In genomic region chr22:19892925-19893324, GRCh38 we compare ENCODE assay signal across 12 cellular contexts. TPM values are rescaled to one million over a fixed set of nuclear protein-coding genes. Genes with fewer than 3 reads are reported as not detected.
DNase-seq lines count a peak whose midpoint lies in the region; ATAC-seq, FAIRE-seq and TF ChIP-seq lines count a peak whose summit lies in the region.
"Had no signal": no experiment of that assay in that cellular context is flagged by ENCODE, and none has a peak within 500 bp of the region (broad histone marks: within the 10 kb centered on the region; RNA-seq: fewer than 3 reads in every experiment).

No MANE protein-coding gene starts in this region.

- H3K9me2 ChIP-seq in GM23338 (ENCODE audit: insufficient read depth), result no peaks in the 10 kb centered on the region

- H3K27me3 ChIP-seq in GM23338 (ENCODE audit: insufficient read depth), result no peaks in the 10 kb centered on the region
- no peaks in the 10 kb centered on the region for H3K27me3 ChIP-seq in SJCRH30
- no peaks in the 10 kb centered on the region for H3K27me3 ChIP-seq in endothelial cell of umbilical vein (ENCODE audit: control insufficient read depth in 2 of 2, insufficient read depth in 2 of 2, low read length in 2 of 2)
- H3K27me3 ChIP-seq in skeletal muscle satellite cell (ENCODE audit: control insufficient read depth, insufficient read depth, low read length), result no peaks in the 10 kb centered on the region
- no peaks in the 10 kb centered on the region for H3K27me3 ChIP-seq in left lung
- H3K27me3 ChIP-seq: MG63, right atrium auricular region, suprapubic skin had no signal

- H3K27ac Mint-ChIP-seq in GM23338, result peak overlapping the region; percentile 40; the same call in 1 of the 2 replicates

- no peak overlapping the region for H3K4me3 Mint-ChIP-seq in GM23338

- intact Hi-C loops in endothelial cell of umbilical vein (cut with micrococcal nuclease) (loop anchor here (1.0 kb wide), 1 partner anchor 50 kb away; no protein-coding TSS in a partner anchor), left lung (cut with DNase I) (no loop called here)

- H3K9me3 ChIP-seq in SJCRH30 (replicated peaks), result no peaks in the 10 kb centered on the region
- H3K9me3 ChIP-seq in endothelial cell of umbilical vein (replicated peaks; ENCODE audit: control insufficient read depth, insufficient read depth, low read length), result no peaks in the 10 kb centered on the region
- no peaks in the 10 kb centered on the region for H3K9me3 ChIP-seq in skeletal muscle satellite cell (replicated peaks; ENCODE audit: low read length)
- H3K9me3 ChIP-seq in left lung, result no peaks in the 10 kb centered on the region
- H3K9me3 ChIP-seq: MG63, right atrium auricular region, suprapubic skin had no signal

- H3F3A ChIP-seq in GM23338 (replicated peaks; ENCODE audit: low read depth), result peaks cover 13% of the 10 kb centered on the region; the same call in 1 of the 2 replicates

- DNase-seq in GM23338 (ENCODE audit: low spot score) (no peak), SJCRH30 (no peak), endothelial cell of umbilical vein (ENCODE audit: low read depth, low spot score) (no peak), left lung (no peak), OCI-M1 (lab: John Stamatoyannopoulos, UW) (no peak)
- DNase-seq: hippocampal formation, MG63, NCI-H345 had no signal

- H3K36me3 Mint-ChIP-seq in GM23338 (ENCODE audit: low read depth), result no peaks in the 10 kb centered on the region

- H3K9ac ChIP-seq in endothelial cell of umbilical vein (replicated peaks; ENCODE audit: extremely low read depth, insufficient read depth, low read length), result peak overlapping the region; percentile 50
- peak overlapping the region; percentile 23 for H3K9ac ChIP-seq in skeletal muscle satellite cell (ENCODE audit: low read depth, low read length)

- H3K9me1 ChIP-seq in endothelial cell of umbilical vein (replicated peaks; ENCODE audit: control insufficient read depth, extremely low read depth, insufficient read depth, low read length), result no peaks in the 10 kb centered on the region

- H3K4me1 ChIP-seq in GM23338 (ENCODE audit: insufficient read depth) (peaks cover 20% of the 10 kb centered on the region), SJCRH30 (peaks cover 34% of the 10 kb centered on the region), endothelial cell of umbilical vein (ENCODE audit: control insufficient read depth, extremely low read depth, insufficient read depth, low read length) (peaks cover 56% of the 10 kb centered on the region), skeletal muscle satellite cell (ENCODE audit: control insufficient read depth, insufficient read depth, low read length) (peaks cover 40% of the 10 kb centered on the region), left lung (peaks cover 0 to 20% of the 10 kb centered on the region in 2 donors)

- H3K27me3 Mint-ChIP-seq in GM23338 (ENCODE audit: insufficient read depth, low read depth, poor library complexity), result peaks cover 16% of the 10 kb centered on the region

- H3K4me2 ChIP-seq in GM23338 (no peak overlapping the region), endothelial cell of umbilical vein (ENCODE audit: insufficient read depth, low read length) (no peak overlapping the region), skeletal muscle satellite cell (ENCODE audit: low read length) (peak overlapping the region; percentile 32)

- no peaks in the 10 kb centered on the region for H3K79me2 ChIP-seq in GM23338 (replicated peaks; ENCODE audit: insufficient read depth)
- H3K79me2 ChIP-seq in endothelial cell of umbilical vein (ENCODE audit: control insufficient read depth, insufficient read depth, low read length), result peaks cover 2% of the 10 kb centered on the region

- peaks cover 31% of the 10 kb centered on the region for H3K4me1 Mint-ChIP-seq in GM23338

- TF ChIP-seq CTCF in GM23338 (conservative IDR thresholded peaks at IDR 0.05; ENCODE audit: low read depth in 2 of 2) (no peak), endothelial cell of umbilical vein (IDR thresholded peaks at IDR 0.05; ENCODE audit: extremely low read depth in 1 of 2, insufficient read depth in 1 of 2, low read depth in 1 of 2, low read length in 2 of 2) (no peak), left lung (IDR thresholded peaks at IDR 0.05) (no peak)

- CTCF ChIA-PET in endothelial cell of umbilical vein (lab: Charles Lee), result interaction anchor here (3.6 kb wide), 1 partner anchor 163 kb away, joined by 33 read pairs; no protein-coding TSS in a partner anchor

- ATAC-seq in GM23338, result no peak
- ATAC-seq in left lung, result no peak
- ATAC-seq in HG03095 (IDR thresholded peaks at IDR 0.05; ENCODE audit: unreplicated experiment), result no peak

- H3K36me3 ChIP-seq in GM23338 (ENCODE audit: insufficient read depth), result no peaks in the 10 kb centered on the region
- no peaks in the 10 kb centered on the region for H3K36me3 ChIP-seq in SJCRH30
- H3K36me3 ChIP-seq in endothelial cell of umbilical vein (ENCODE audit: control insufficient read depth in 2 of 2, extremely low read depth in 1 of 2, insufficient read depth in 2 of 2, low read length in 2 of 2), result peaks cover 0 to 9% of the 10 kb centered on the region in 2 experiments
- H3K36me3 ChIP-seq in skeletal muscle satellite cell (ENCODE audit: insufficient read depth, low read length), result peaks cover 16% of the 10 kb centered on the region
- H3K36me3 ChIP-seq in left lung, result peaks cover 0 to 57% of the 10 kb centered on the region in 2 donors
- H3K36me3 ChIP-seq: MG63 had no signal

- POLR2A ChIA-PET in endothelial cell of umbilical vein (lab: Charles Lee), result interaction anchor here (1.2 to 1.4 kb wide), 2 partner anchors 12 to 48 kb away, joined by 3 to 9 read pairs; no protein-coding TSS in a partner anchor

- H4K20me1 ChIP-seq in GM23338 (replicated peaks; ENCODE audit: insufficient read depth), result no peaks in the 10 kb centered on the region
- H4K20me1 ChIP-seq in endothelial cell of umbilical vein (replicated peaks; ENCODE audit: control insufficient read depth, extremely low read depth, insufficient read depth, low read length), result no peaks in the 10 kb centered on the region

- no peak overlapping the region for H3K27ac ChIP-seq in GM23338 (ENCODE audit: low read depth)
- H3K27ac ChIP-seq in SJCRH30, result peak overlapping the region; percentile 94
- H3K27ac ChIP-seq in endothelial cell of umbilical vein (ENCODE audit: insufficient read depth, low read depth, low read length), result peak overlapping the region; percentile 83
- H3K27ac ChIP-seq in left lung, result no peak overlapping the region
- H3K27ac ChIP-seq: right atrium auricular region, suprapubic skin had no signal

- peak; percentile 62 for FAIRE-seq in endothelial cell of umbilical vein (lab: Jason Lieb, UNC)

- no peak for TF ChIP-seq POLR2A in endothelial cell of umbilical vein (IDR thresholded peaks at IDR 0.05; ENCODE audit: low read depth, low read length)

- dilution Hi-C loops in endothelial cell of umbilical vein (cut with MboI; ENCODE audit: extremely low pct_ligation_motif_present, low sequenced_read_pairs), result no loop called here

- H3K4me3 ChIP-seq in GM23338 (no peak overlapping the region), SJCRH30 (no peak overlapping the region), endothelial cell of umbilical vein (replicated peaks in 1 of 3; ENCODE audit: insufficient read depth in 1 of 3, low read depth in 1 of 3, low read length in 3 of 3) (no peak overlapping the region), skeletal muscle satellite cell (ENCODE audit: low read length) (no peak overlapping the region), left lung (no peak overlapping the region)
- H3K4me3 ChIP-seq: MG63, right atrium auricular region, suprapubic skin had no signal

- H2AFZ ChIP-seq in GM23338, result no peak overlapping the region
- no peak overlapping the region for H2AFZ ChIP-seq in endothelial cell of umbilical vein (ENCODE audit: low read depth, low read length)

- BruUV-seq in endothelial cell of umbilical vein (replicated peaks; lab: Mats Ljungman, UMichigan), result no TSS peak

- H3K9me3 Mint-ChIP-seq in GM23338, result no peaks in the 10 kb centered on the region

RNA-seq across cellular contexts. Expression of gene GNB1L, which starts 38.3 kb away (rescaled TPM):
- 19.2 and 27.8 TPM in 2 replicates for total RNA-seq in GM23338 (2014; rRNA removed; shearing (Covaris generic))
- polyA plus RNA-seq in GM23338 (2016; fragmentation: Nextera tagmentation; extraction: Ambion mirVana) (15.2 and 17.4 TPM in 2 replicates), endothelial cell of umbilical vein (5.4 and 5.9 TPM in 2 replicates)
- total RNA-seq in SJCRH30 (2014; rRNA removed; shearing (Covaris generic)), result 12.3 and 12.6 TPM in 2 replicates
- total RNA-seq in endothelial cell of umbilical vein (5.9 and 11.2 TPM in 2 replicates), left lung (1 to 10 TPM; 6.7 to 7.9 TPM)
- polyA plus RNA-seq in endothelial cell of umbilical vein (2011; cell fraction: cytosol; rRNA removed), result 2.2 and 3.8 TPM in 2 replicates
- 2.7 and 3.2 TPM in 2 replicates for polyA plus RNA-seq in endothelial cell of umbilical vein (2011; cell fraction: nucleus; rRNA removed)
- polyA plus RNA-seq in endothelial cell of umbilical vein (2012), result 3.5 and 3.6 TPM in 2 replicates
- 1.6 and 3.5 TPM in 2 replicates for polyA minus RNA-seq in endothelial cell of umbilical vein
- polyA minus RNA-seq in endothelial cell of umbilical vein (2011; cell fraction: cytosol; rRNA and poly(A)+ RNA removed), result 1.7 TPM
- polyA minus RNA-seq in endothelial cell of umbilical vein (2011; cell fraction: nucleus; rRNA and poly(A)+ RNA removed), result 2.4 TPM in 2 replicates
- 3.7 and 7.9 TPM in 2 replicates for total RNA-seq in skeletal muscle satellite cell (2012; rRNA removed)

RNA-seq across cellular contexts. Expression of gene RTL10, which starts 38.3 kb away (rescaled TPM):
- 17.4 and 19.2 TPM in 2 replicates for total RNA-seq in GM23338 (2014; rRNA removed; shearing (Covaris generic))
- 7.8 and 9.4 TPM in 2 replicates for polyA plus RNA-seq in GM23338 (2016; fragmentation: Nextera tagmentation; extraction: Ambion mirVana)
- total RNA-seq in SJCRH30 (2014; rRNA removed; shearing (Covaris generic)), result 16.2 and 19.1 TPM in 2 replicates
- total RNA-seq in endothelial cell of umbilical vein, result 31.9 and 32.1 TPM in 2 replicates
- 40.8 and 54.5 TPM in 2 replicates for polyA plus RNA-seq in endothelial cell of umbilical vein
- 21.6 and 22.9 TPM in 2 replicates for polyA plus RNA-seq in endothelial cell of umbilical vein (2011; cell fraction: cytosol; rRNA removed)
- polyA plus RNA-seq in endothelial cell of umbilical vein (2011; cell fraction: nucleus; rRNA removed), result 43.8 and 53.4 TPM in 2 replicates
- polyA plus RNA-seq in endothelial cell of umbilical vein (2012), result 8.0 and 9.8 TPM in 2 replicates
- polyA minus RNA-seq in endothelial cell of umbilical vein, result 84.1 and 88.0 TPM in 2 replicates
- 9.0 TPM for polyA minus RNA-seq in endothelial cell of umbilical vein (2011; cell fraction: cytosol; rRNA and poly(A)+ RNA removed)
- 20.7 and 26.1 TPM in 2 replicates for polyA minus RNA-seq in endothelial cell of umbilical vein (2011; cell fraction: nucleus; rRNA and poly(A)+ RNA removed)
- 9.4 and 12.0 TPM in 2 replicates for total RNA-seq in skeletal muscle satellite cell (2012; rRNA removed)
- 10 to 100 TPM; 21.4 to 28.0 TPM for total RNA-seq in left lung

RNA-seq across cellular contexts. Expression of gene COMT, which starts 48.6 kb away (rescaled TPM):
- total RNA-seq in GM23338 (2014; rRNA removed; shearing (Covaris generic)), result 29.8 and 35.1 TPM in 2 replicates
- polyA plus RNA-seq in GM23338 (2016; fragmentation: Nextera tagmentation; extraction: Ambion mirVana) (29.6 and 32.6 TPM in 2 replicates), endothelial cell of umbilical vein (537 and 579 TPM in 2 replicates)
- 69.2 and 74.6 TPM in 2 replicates for total RNA-seq in SJCRH30 (2014; rRNA removed; shearing (Covaris generic))
- total RNA-seq in endothelial cell of umbilical vein (221 and 246 TPM in 2 replicates), left lung (100 to 1,000 TPM; 191 to 249 TPM)
- 320 and 379 TPM in 2 replicates for polyA plus RNA-seq in endothelial cell of umbilical vein (2011; cell fraction: cytosol; rRNA removed)
- polyA plus RNA-seq in endothelial cell of umbilical vein (2011; cell fraction: nucleus; rRNA removed), result 183 and 186 TPM in 2 replicates
- 145 and 199 TPM in 2 replicates for polyA plus RNA-seq in endothelial cell of umbilical vein (2012)
- 206 and 246 TPM in 2 replicates for polyA minus RNA-seq in endothelial cell of umbilical vein
- 31.5 TPM for polyA minus RNA-seq in endothelial cell of umbilical vein (2011; cell fraction: cytosol; rRNA and poly(A)+ RNA removed)
- 38.0 and 46.4 TPM in 2 replicates for polyA minus RNA-seq in endothelial cell of umbilical vein (2011; cell fraction: nucleus; rRNA and poly(A)+ RNA removed)
- total RNA-seq in skeletal muscle satellite cell (2012; rRNA removed), result 184 and 210 TPM in 2 replicates

RNA-seq across cellular contexts. Expression of gene TXNRD2, which starts 48.7 kb away (rescaled TPM):
- 11.2 and 14.1 TPM in 2 replicates for total RNA-seq in GM23338 (2014; rRNA removed; shearing (Covaris generic))
- polyA plus RNA-seq in GM23338 (2016; fragmentation: Nextera tagmentation; extraction: Ambion mirVana), result 9.2 and 12.4 TPM in 2 replicates
- total RNA-seq in SJCRH30 (2014; rRNA removed; shearing (Covaris generic)), result 17.0 and 17.2 TPM in 2 replicates
- total RNA-seq in endothelial cell of umbilical vein, result 211 and 245 TPM in 2 replicates
- polyA plus RNA-seq in endothelial cell of umbilical vein, result 440 and 511 TPM in 2 replicates
- 259 and 341 TPM in 2 replicates for polyA plus RNA-seq in endothelial cell of umbilical vein (2011; cell fraction: cytosol; rRNA removed)
- 576 and 663 TPM in 2 replicates for polyA plus RNA-seq in endothelial cell of umbilical vein (2011; cell fraction: nucleus; rRNA removed)
- 102 and 113 TPM in 2 replicates for polyA plus RNA-seq in endothelial cell of umbilical vein (2012)
- polyA minus RNA-seq in endothelial cell of umbilical vein, result 102 and 126 TPM in 2 replicates
- polyA minus RNA-seq in endothelial cell of umbilical vein (2011; cell fraction: cytosol; rRNA and poly(A)+ RNA removed), result 25.2 TPM
- polyA minus RNA-seq in endothelial cell of umbilical vein (2011; cell fraction: nucleus; rRNA and poly(A)+ RNA removed), result 91.1 and 144 TPM in 2 replicates
- 21.3 and 23.4 TPM in 2 replicates for total RNA-seq in skeletal muscle satellite cell (2012; rRNA removed)
- 10 to 100 TPM; 36.5 to 42.8 TPM for total RNA-seq in left lung

Comparison
In these comparisons a context has a peak if more than half of its experiments do, and no peak if none do; other contexts are left out.
1. H3K27ac ChIP-seq: peak in SJCRH30 (single experiment) and endothelial cell of umbilical vein (single experiment); none in GM23338 (single experiment) and left lung (0 of 2).